Comparison of ENCODE assay signal across 1 cellular context in genomic region chr16:87375426-87376135, GRCh38.
TF ChIP-seq lines count a peak whose summit lies in the region.

No MANE protein-coding gene starts in this region.

TF ChIP-seq in SK-N-SH, 30 proteins besides CTCF, POLR2A, EP300 and RAD21 (continued from another document):
- TF ChIP-seq REST (IDR thresholded peaks at IDR 0.05; ENCODE audit: low read depth, low read length) = no peak
- no peak for TF ChIP-seq POLR2AphosphoS5 (IDR thresholded peaks at IDR 0.05; ENCODE audit: low read depth, low read length)
- no peak for TF ChIP-seq TCF12 (IDR thresholded peaks at IDR 0.05)
- TF ChIP-seq RFX5 (IDR thresholded peaks at IDR 0.05; ENCODE audit: low read length) = no peak
- no peak for TF ChIP-seq FOXJ3 (CRISPR knock-in tag; IDR thresholded peaks at IDR 0.05)
- no peak for TF ChIP-seq PBX3 (IDR thresholded peaks at IDR 0.05)
- TF ChIP-seq TAF1 (IDR thresholded peaks at IDR 0.05; ENCODE audit: borderline replicate concordance, low read depth, low read length) = no peak
- no peak for TF ChIP-seq MEF2A (IDR thresholded peaks at IDR 0.05; ENCODE audit: borderline replicate concordance, low read depth)
- no peak for TF ChIP-seq ZBTB33 (IDR thresholded peaks at IDR 0.05; ENCODE audit: borderline replicate concordance, low read depth)
- TF ChIP-seq RCOR1 (IDR thresholded peaks at IDR 0.05; ENCODE audit: low read length) = no peak
